In the genomic region with DNA sequence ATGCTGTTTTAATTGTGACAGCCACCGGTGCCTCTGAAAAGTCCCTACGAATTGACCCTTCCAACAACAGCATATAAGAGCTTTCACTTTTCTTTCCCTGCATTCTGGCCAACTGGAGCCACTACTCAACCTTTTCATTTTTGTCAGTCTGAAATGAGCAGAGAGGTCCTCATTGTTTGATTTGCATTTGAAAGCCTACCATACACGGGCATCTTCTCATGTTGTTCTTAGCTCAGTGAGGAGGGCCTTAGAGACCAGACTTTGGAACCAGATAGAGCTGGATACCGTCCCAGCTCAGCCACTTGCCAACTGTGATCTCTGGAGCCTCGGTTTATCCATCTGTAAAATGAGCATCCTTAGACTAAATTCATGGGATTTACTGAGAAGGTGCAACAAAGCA, we compare ENCODE assay signal across 16 cellular contexts. TPM values are rescaled to one million over a fixed set of nuclear protein-coding genes. Genes with fewer than 3 reads are reported as not detected.
DNase-seq lines count a peak whose midpoint lies in the region; ATAC-seq and TF ChIP-seq lines count a peak whose summit lies in the region.
"Had no signal": no experiment of that assay in that cellular context is flagged by ENCODE, and none has a peak within 500 bp of the region (broad histone marks: within the 10 kb centered on the region; RNA-seq: fewer than 3 reads in every experiment).

No MANE protein-coding gene starts in this region.

- peak overlapping the region; percentile 85 for H3K4me3 Mint-ChIP-seq in stimulated activated naive CD8-positive, alpha-beta T cell treated with anti-CD3 and anti-CD28 coated beads, Interleukin-15, Interleukin-2, amounts not matched to agents 100 ng/mL and 50 ng/mL, for 24 hours
- peak overlapping the region; percentile 77 to 78 for H3K4me3 Mint-ChIP-seq in effector memory CD8-positive, alpha-beta T cell

- no peaks in the 10 kb centered on the region for H3K27me3 Mint-ChIP-seq in stimulated activated naive CD8-positive, alpha-beta T cell treated with anti-CD3 and anti-CD28 coated beads, Interleukin-15, Interleukin-2, amounts not matched to agents 100 ng/mL and 50 ng/mL, for 24 hours
- H3K27me3 Mint-ChIP-seq in effector memory CD8-positive, alpha-beta T cell, result no peaks in the 10 kb centered on the region

- H3K27me3 ChIP-seq in Peyer's patch, result no peaks in the 10 kb centered on the region
- H3K27me3 ChIP-seq: left lung had no signal

- ATAC-seq in stimulated activated naive CD8-positive, alpha-beta T cell treated with anti-CD3 and anti-CD28 coated beads, Interleukin-15, Interleukin-2, amounts not matched to agents 100 U/mL and 50 U/mL, for 24 hours, result no peak
- ATAC-seq in effector memory CD8-positive, alpha-beta T cell (replicated peaks), result no peak
- ATAC-seq in HG02763 (IDR thresholded peaks at IDR 0.05; ENCODE audit: unreplicated experiment), result no peak
- ATAC-seq: left lung had no signal

- H3K9me3 ChIP-seq in Peyer's patch, result no peaks in the 10 kb centered on the region
- H3K9me3 ChIP-seq: left lung had no signal

- H3K9me3 Mint-ChIP-seq in stimulated activated naive CD8-positive, alpha-beta T cell treated with anti-CD3 and anti-CD28 coated beads, Interleukin-15, Interleukin-2, amounts not matched to agents 100 ng/mL and 50 ng/mL, for 24 hours, result no peaks in the 10 kb centered on the region
- no peaks in the 10 kb centered on the region for H3K9me3 Mint-ChIP-seq in effector memory CD8-positive, alpha-beta T cell

- H3K36me3 ChIP-seq in Peyer's patch, result no peaks in the 10 kb centered on the region
- H3K36me3 ChIP-seq: left lung had no signal

- no peak overlapping the region for H3K4me3 ChIP-seq in Peyer's patch

- H3K4me1 ChIP-seq in Peyer's patch, result peaks cover 0 to 19% (median 3%) of the 10 kb centered on the region in 4 donors

- no peak for TF ChIP-seq CTCF in Peyer's patch (IDR thresholded peaks at IDR 0.05)

- H3K36me3 Mint-ChIP-seq in stimulated activated naive CD8-positive, alpha-beta T cell treated with anti-CD3 and anti-CD28 coated beads, Interleukin-15, Interleukin-2, amounts not matched to agents 100 ng/mL and 50 ng/mL, for 24 hours (ENCODE audit: low read depth), result peaks cover 4% of the 10 kb centered on the region
- H3K36me3 Mint-ChIP-seq in effector memory CD8-positive, alpha-beta T cell (ENCODE audit: insufficient read depth), result peaks cover 18% of the 10 kb centered on the region

- H3K4me1 Mint-ChIP-seq in stimulated activated naive CD8-positive, alpha-beta T cell treated with anti-CD3 and anti-CD28 coated beads, Interleukin-15, Interleukin-2, amounts not matched to agents 100 ng/mL and 50 ng/mL, for 24 hours (ENCODE audit: low read depth), result peaks cover 78% of the 10 kb centered on the region
- peaks cover 38 to 56% of the 10 kb centered on the region in 2 donors for H3K4me1 Mint-ChIP-seq in effector memory CD8-positive, alpha-beta T cell (ENCODE audit: low read depth in 2 of 2)

- H3K27ac Mint-ChIP-seq in stimulated activated naive CD8-positive, alpha-beta T cell treated with anti-CD3 and anti-CD28 coated beads, Interleukin-15, Interleukin-2, amounts not matched to agents 100 ng/mL and 50 ng/mL, for 24 hours, result peak overlapping the region; percentile 96
- peak overlapping the region; percentile 95 to 97 for H3K27ac Mint-ChIP-seq in effector memory CD8-positive, alpha-beta T cell

- peak overlapping the region; percentile 61 to 85 (median 82) for H3K27ac ChIP-seq in Peyer's patch
- H3K27ac ChIP-seq: VCaP had no signal

- no peak for DNase-seq in stimulated activated naive CD8-positive, alpha-beta T cell treated with anti-CD3 and anti-CD28 coated beads, Interleukin-15, Interleukin-2, amounts not matched to agents 100 U/mL and 50 U/mL, for 24 hours
- DNase-seq in Peyer's patch (no peak), NCI-H2196 (lab: John Stamatoyannopoulos, UW; ENCODE audit: unreplicated experiment) (no peak), DMS79 (lab: John Stamatoyannopoulos, UW) (no peak), anterior cingulate cortex (lab: John Stamatoyannopoulos, UW) (no peak)
- no peak for DNase-seq in effector memory CD8-positive, alpha-beta T cell
- DNase-seq: head of caudate nucleus; left lung; NCI-H1092; NCI-H510A treated with DMSO at 0.1 percent for 48 hours; occipital lobe; SHP77; stimulated activated CD4-positive, alpha-beta T cell treated with anti-CD3 and anti-CD28 coated beads, Interleukin-12 subunit alpha, Interleukin-12 subunit beta, amount 100 ng/mL, for 4 hours had no signal

- no peak for TF ChIP-seq POLR2A in Peyer's patch (IDR thresholded peaks at IDR 0.05)

RNA-seq across cellular contexts. Expression of a gene that starts 16.9 kb away (rescaled TPM):
- 1,000 to 10,000 TPM; 1,496 to 3,676 (median 1,701) TPM for total RNA-seq in Peyer's patch

RNA-seq across cellular contexts. Expression of a gene that starts 51.6 kb away (rescaled TPM):
- 1 to 10 TPM in 1 of 4 donors, under 1 TPM in 1, not detected in 2; 0.28 to 1.3 TPM for total RNA-seq in Peyer's patch
